In genomic region chr11:8056810-8057463, GRCh38 we compare ENCODE assay signal across 12 cellular contexts. TPM values are rescaled to one million over a fixed set of nuclear protein-coding genes. Genes with fewer than 3 reads are reported as not detected.
DNase-seq lines count a peak whose midpoint lies in the region; FAIRE-seq and TF ChIP-seq lines count a peak whose summit lies in the region.
"Had no signal": no experiment of that assay in that cellular context is flagged by ENCODE, and none has a peak within 500 bp of the region (broad histone marks: within the 10 kb centered on the region; RNA-seq: fewer than 3 reads in every experiment).

No MANE protein-coding gene starts in this region.

- H3K9me3 ChIP-seq in osteoblast (ENCODE audit: low read depth, low read length), result no peaks in the 10 kb centered on the region

- TF ChIP-seq CTCF in AG09309 (IDR thresholded peaks at IDR 0.05; ENCODE audit: control insufficient read depth, insufficient read depth, low read depth, low read length, missing control alignments), result no peak
- TF ChIP-seq CTCF in osteoblast (IDR thresholded peaks at IDR 0.05; ENCODE audit: extremely low read depth, low read depth, low read length), result no peak
- TF ChIP-seq CTCF in D721Med (IDR thresholded peaks at IDR 0.05; ENCODE audit: insufficient read depth, missing control alignments), result no peak

- peak overlapping the region; percentile 30 for H3K4me2 ChIP-seq in osteoblast (ENCODE audit: insufficient read depth, low read length)

- no peaks in the 10 kb centered on the region for H3K79me2 ChIP-seq in osteoblast (ENCODE audit: insufficient read depth, low read length)

- no peaks in the 10 kb centered on the region for H3K36me3 ChIP-seq in osteoblast (ENCODE audit: insufficient read depth, low read length)

- no peak for FAIRE-seq in D721Med (lab: Jason Lieb, UNC)
- FAIRE-seq: GM12878 had no signal

- H3K4me3 ChIP-seq in AG09309 (ENCODE audit: control insufficient read depth, low read depth, low read length) (no peak overlapping the region), osteoblast (ENCODE audit: insufficient read depth, low read length) (no peak overlapping the region)
- H3K4me3 ChIP-seq: GM12878 had no signal

- H3K27me3 ChIP-seq in osteoblast (ENCODE audit: insufficient read depth, low read length), result no peaks in the 10 kb centered on the region

- peak overlapping the region; percentile 64 for H3K27ac ChIP-seq in osteoblast (ENCODE audit: low read depth, low read length)
- H3K27ac ChIP-seq: C4-2B had no signal

- DNase-seq in AG09309 (ENCODE audit: low read depth), result peak; percentile 82
- DNase-seq in OCI-M1 (lab: John Stamatoyannopoulos, UW), result peak; percentile 6
- DNase-seq in fibroblast of the conjunctiva (ENCODE audit: low read depth), result peak; percentile 93
- peak; percentile 63 for DNase-seq in osteoblast (ENCODE audit: insufficient read length, low spot score, missing footprints)
- DNase-seq in D721Med (ENCODE audit: insufficient read length, low spot score), result no peak
- DNase-seq in cerebellar cortex (ENCODE audit: low spot score), result no peak
- DNase-seq in NCI-H446 (lab: John Stamatoyannopoulos, UW), result no peak
- DNase-seq in activated gamma-delta T cell treated with Interleukin-2 at 50 U/mL for 16 hours, result no peak
- DNase-seq: hypothalamus, MM.1S had no signal

- peaks cover 27% of the 10 kb centered on the region for H3K4me1 ChIP-seq in osteoblast (ENCODE audit: insufficient read depth, low read length)

- H2AFZ ChIP-seq in osteoblast (ENCODE audit: low read length), result peak overlapping the region; percentile 62

- H4K20me1 ChIP-seq in osteoblast (ENCODE audit: insufficient read depth, low read length), result peaks cover 4% of the 10 kb centered on the region

RNA-seq across cellular contexts. Expression of gene TUB, which starts 24.1 kb away (rescaled TPM):
- total RNA-seq in osteoblast, result 19.2 and 23.5 TPM in 2 replicates
- total RNA-seq: GM12878 had no signal

Comparison
In these comparisons a context has a peak if more than half of its experiments do, and no peak if none do; other contexts are left out.
1. DNase-seq: peak in AG09309 (single experiment), OCI-M1 (single experiment), fibroblast of the conjunctiva (single experiment) and osteoblast (single experiment); none in D721Med (single experiment), cerebellar cortex (single experiment), NCI-H446 (0 of 2) and activated gamma-delta T cell treated with Interleukin-2 at 50 U/mL for 16 hours (single experiment).